In genomic region chr2:136052374-136053362, GRCh38 we compare ENCODE assay signal across 13 cellular contexts.
DNase-seq lines count a peak whose midpoint lies in the region; ATAC-seq and TF ChIP-seq lines count a peak whose summit lies in the region.
"Had no signal": no experiment of that assay in that cellular context is flagged by ENCODE, and none has a peak within 500 bp of the region (broad histone marks: within the 10 kb centered on the region; RNA-seq: fewer than 3 reads in every experiment).

No MANE protein-coding gene starts in this region.

- H4K20me1 ChIP-seq in GM23248 (ENCODE audit: insufficient read depth): no peaks in the 10 kb centered on the region

- peak overlapping the region; percentile 44 for H3K4me3 Mint-ChIP-seq in activated naive CD8-positive, alpha-beta T cell treated with anti-CD3 and anti-CD28 coated beads, Interleukin-2, amount 50 U/mL, for 24 hours
- H3K4me3 Mint-ChIP-seq: GM23338, natural killer cell had no signal

- no peaks in the 10 kb centered on the region for H3K9me3 ChIP-seq in GM23248 (ENCODE audit: low read depth)

- in situ Hi-C loops in GM23248 (cut with MboI): no loop called here

- H2AFZ ChIP-seq in GM23248: no peak overlapping the region
- H2AFZ ChIP-seq: GM23338 had no signal

- ATAC-seq in HG03159 (IDR thresholded peaks at IDR 0.05; ENCODE audit: unreplicated experiment): peak; percentile 41
- ATAC-seq in activated naive CD8-positive, alpha-beta T cell treated with anti-CD3 and anti-CD28 coated beads, Interleukin-2, amount 50 U/mL, for 24 hours: peak; percentile 18
- ATAC-seq: GM23338 had no signal

- no peaks in the 10 kb centered on the region for H3K79me2 ChIP-seq in GM23248 (ENCODE audit: insufficient read depth)

- H3K4me1 Mint-ChIP-seq in activated naive CD8-positive, alpha-beta T cell treated with anti-CD3 and anti-CD28 coated beads, Interleukin-2, amount 50 U/mL, for 24 hours: peaks cover 88% of the 10 kb centered on the region

- H3K4me2 ChIP-seq in GM23248 (ENCODE audit: unreplicated experiment): no peak overlapping the region
- H3K4me2 ChIP-seq: GM23338 had no signal

- peaks cover 2% of the 10 kb centered on the region for H3K36me3 Mint-ChIP-seq in activated naive CD8-positive, alpha-beta T cell treated with anti-CD3 and anti-CD28 coated beads, Interleukin-2, amount 50 U/mL, for 24 hours (ENCODE audit: low read depth)
- H3K36me3 Mint-ChIP-seq: natural killer cell had no signal

- intact Hi-C loops in posterior cingulate gyrus (cut with DNase I): no loop called here

- H3K27me3 Mint-ChIP-seq in activated naive CD8-positive, alpha-beta T cell treated with anti-CD3 and anti-CD28 coated beads, Interleukin-2, amount 50 U/mL, for 24 hours: no peaks in the 10 kb centered on the region

- H3K27ac Mint-ChIP-seq in activated naive CD8-positive, alpha-beta T cell treated with anti-CD3 and anti-CD28 coated beads, Interleukin-2, amount 50 U/mL, for 24 hours: peak overlapping the region; percentile 88
- H3K27ac Mint-ChIP-seq: GM23338, natural killer cell had no signal

- 49% methylated on average over 10 of the region's 10 CpGs for WGBS in GM23248 (ENCODE audit: low coverage in 1 of 2, low lambda C conversion rate in 2 of 2, missing lambda C conversion rate in 2 of 2), 2 experiments

- H3K27ac ChIP-seq in GM23248: no peak overlapping the region

- H3K4me3 ChIP-seq in GM12865 (ENCODE audit: low read depth, low read length): no peak overlapping the region
- no peak overlapping the region for H3K4me3 ChIP-seq in GM23248
- H3K4me3 ChIP-seq: GM23338 had no signal

- no peak overlapping the region for H3K9ac ChIP-seq in GM23248

- no peaks in the 10 kb centered on the region for H3F3A ChIP-seq in GM23248 (ENCODE audit: insufficient read depth)

- TF ChIP-seq POLR2A in GM19099 (IDR thresholded peaks at IDR 0.05; ENCODE audit: extremely low read depth, insufficient read length, low read depth): peak; percentile 32

- H3K4me1 ChIP-seq in GM23248 (ENCODE audit: insufficient read depth): no peaks in the 10 kb centered on the region

- DNase-seq in GM12865 (ENCODE audit: low read depth) (peak; percentile 83), NCI-H2196 treated with DMSO at 0.1 percent for 48 hours (lab: John Stamatoyannopoulos, UW; ENCODE audit: unreplicated experiment) (no peak), NCI-H1092 treated with DMSO at 0.1 percent for 48 hours (lab: John Stamatoyannopoulos, UW) (no peak), GM23248 (no peak), posterior cingulate gyrus (no peak)
- no peak for DNase-seq in activated naive CD8-positive, alpha-beta T cell treated with anti-CD3 and anti-CD28 coated beads, Interleukin-2, amount 50 U/mL, for 24 hours
- DNase-seq: activated gamma-delta T cell; natural killer cell; NCI-H524; stimulated activated CD4-positive, alpha-beta T cell treated with anti-CD3 and anti-CD28 coated beads, Interleukin-4, amount 100 ng/mL, for 4 hours had no signal

- H3K9me3 Mint-ChIP-seq in activated naive CD8-positive, alpha-beta T cell treated with anti-CD3 and anti-CD28 coated beads, Interleukin-2, amount 50 U/mL, for 24 hours: no peaks in the 10 kb centered on the region
- H3K9me3 Mint-ChIP-seq: GM23338 had no signal

- no peaks in the 10 kb centered on the region for H3K36me3 ChIP-seq in GM23248 (ENCODE audit: low read depth)

- TF ChIP-seq CTCF in GM12865 (IDR thresholded peaks at IDR 0.05; ENCODE audit: insufficient read depth, low read depth, low read length, missing control alignments): no peak

- no peaks in the 10 kb centered on the region for H3K27me3 ChIP-seq in GM23248 (replicated peaks; ENCODE audit: insufficient read depth)

- H3K9me2 ChIP-seq in GM23248 (ENCODE audit: insufficient read depth): no peaks in the 10 kb centered on the region
